ENCODE assay signal across 30 cellular contexts in the genomic region with DNA sequence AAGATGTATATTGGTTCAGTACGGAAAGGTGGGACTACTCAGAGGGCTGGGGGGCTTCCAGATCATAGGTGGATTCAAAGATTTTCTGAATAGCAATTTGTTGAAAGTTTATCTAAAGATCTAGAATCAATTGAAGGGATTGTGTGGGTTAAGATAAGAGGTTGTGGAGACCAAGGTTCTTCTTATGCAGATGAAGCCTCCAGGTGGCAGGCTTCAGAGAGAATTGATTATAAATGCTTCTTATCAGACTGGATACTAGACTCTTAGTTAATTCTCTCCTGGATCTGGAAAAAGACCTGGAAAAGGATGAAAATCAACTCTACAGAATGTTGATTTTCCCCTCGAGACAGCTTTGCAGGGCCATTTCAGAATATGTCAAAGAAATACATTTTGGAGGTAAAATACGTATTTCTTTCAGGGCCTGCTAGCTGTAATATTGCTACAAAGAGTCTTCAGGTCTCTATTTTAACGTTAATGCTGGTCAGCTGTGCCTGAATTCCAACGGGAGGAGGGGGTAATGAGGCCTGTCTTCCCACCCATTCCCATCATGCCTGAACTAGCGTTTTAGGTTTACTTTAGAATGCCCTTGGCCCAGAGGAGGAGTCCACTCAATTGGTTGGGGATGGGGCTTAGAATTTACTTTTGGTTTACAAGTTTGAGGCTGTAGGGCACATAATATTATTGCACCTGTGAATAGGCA. TPM values are rescaled to one million over a fixed set of nuclear protein-coding genes. Genes with fewer than 3 reads are reported as not detected.
A peak's percentile ranks its signal among the peaks of the same experiment; 100 is the strongest.
DNase-seq lines count a peak whose midpoint lies in the region; ATAC-seq and TF ChIP-seq lines count a peak whose summit lies in the region.
"Had no signal": no experiment of that assay in that cellular context is flagged by ENCODE, and none has a peak within 500 bp of the region (broad histone marks: within the 10 kb centered on the region; RNA-seq: fewer than 3 reads in every experiment).

No MANE protein-coding gene starts in this region.

- H3K9ac ChIP-seq in iPS-18a (ENCODE audit: low read length): no peak overlapping the region

- ATAC-seq in GM21367 (IDR thresholded peaks at IDR 0.05; ENCODE audit: unreplicated experiment): no peak
- ATAC-seq in GM21619 (IDR thresholded peaks at IDR 0.05; ENCODE audit: unreplicated experiment): no peak
- ATAC-seq in HG02840 (IDR thresholded peaks at IDR 0.05; ENCODE audit: low FRiP score, unreplicated experiment): no peak
- ATAC-seq: heart left ventricle; naive thymus-derived CD8-positive, alpha-beta T cell; SK-N-SH treated with all-trans-retinoic acid at 6 μM for 48 hours had no signal

- DNase-seq in GM10248 (ENCODE audit: extremely low spot score) (no peak), HFFc6 (no peak), GM20000 (ENCODE audit: low spot score) (no peak)
- DNase-seq: activated B cell treated with CpG ODN at 0.5 μM for 24 hours; anterior cingulate cortex; Calu3; HCEC 1CT; heart left ventricle; left ventricle myocardium inferior; MG63; midbrain; naive thymus-derived CD8-positive, alpha-beta T cell; NCI-H1417 treated with DMSO at 0.1 percent for 48 hours; small intestine; stimulated activated CD4-positive, alpha-beta T cell treated with anti-CD3 and anti-CD28 coated beads, Interleukin-1b, Interleukin-23, amount 100 ng/mL, for 48 hours; T-helper 9 cell; trophoblast cell had no signal

- no peaks in the 10 kb centered on the region for H3K9me3 ChIP-seq in iPS-18a (ENCODE audit: control insufficient read depth, low read depth, low read length)
- H3K9me3 ChIP-seq: heart left ventricle, left ventricle myocardium inferior, MG63 had no signal

- no peak overlapping the region for H3K4me3 Mint-ChIP-seq in HFFc6
- H3K4me3 Mint-ChIP-seq: activated B cell treated with CpG ODN at 0.5 μM for 24 hours; activated naive CD4-positive, alpha-beta T cell treated with anti-CD3 and anti-CD28 coated beads, Interleukin-2, amount 50 U/mL, for 24 hours; central memory CD8-positive, alpha-beta T cell; naive thymus-derived CD8-positive, alpha-beta T cell had no signal

- peak overlapping the region; percentile 30 for H3K4me3 ChIP-seq in iPS-18a (ENCODE audit: low read length)
- H3K4me3 ChIP-seq: heart left ventricle, left ventricle myocardium inferior, MG63 had no signal

- H3K27me3 Mint-ChIP-seq in HFFc6 (ENCODE audit: insufficient read depth): peaks cover 10% of the 10 kb centered on the region
- H3K27me3 Mint-ChIP-seq: activated naive CD4-positive, alpha-beta T cell treated with anti-CD3 and anti-CD28 coated beads, Interleukin-2, amount 50 U/mL, for 24 hours; central memory CD8-positive, alpha-beta T cell had no signal

- CTCF ChIA-PET in GM10248 (lab: Yijun Ruan, JAX): interaction anchor here (1.1 to 4.8 kb wide), 7 partner anchors 8 to 54 kb away, joined by 3 to 40 read pairs (median 6); partner anchors contain the start of gene GHITM

- H3K4me1 ChIP-seq in iPS-18a (ENCODE audit: control insufficient read depth, low read depth, low read length): peaks cover 65% of the 10 kb centered on the region
- H3K4me1 ChIP-seq: heart left ventricle, left ventricle myocardium inferior had no signal

- H3K27ac Mint-ChIP-seq in HFFc6: no peak overlapping the region
- H3K27ac Mint-ChIP-seq: activated B cell treated with CpG ODN at 0.5 μM for 24 hours; activated naive CD4-positive, alpha-beta T cell treated with anti-CD3 and anti-CD28 coated beads, Interleukin-2, amount 50 U/mL, for 24 hours had no signal

- no peaks in the 10 kb centered on the region for H3K36me3 ChIP-seq in iPS-18a (ENCODE audit: control insufficient read depth, low read depth, low read length)
- H3K36me3 ChIP-seq: MG63 had no signal

- no peaks in the 10 kb centered on the region for H3K27me3 ChIP-seq in iPS-18a (ENCODE audit: control insufficient read depth, insufficient read depth, low read length)
- H3K27me3 ChIP-seq: MG63 had no signal

- no peaks in the 10 kb centered on the region for H3K9me3 Mint-ChIP-seq in HFFc6
- H3K9me3 Mint-ChIP-seq: activated B cell treated with CpG ODN at 0.5 μM for 24 hours; activated naive CD4-positive, alpha-beta T cell treated with anti-CD3 and anti-CD28 coated beads, Interleukin-2, amount 50 U/mL, for 24 hours; central memory CD8-positive, alpha-beta T cell; naive thymus-derived CD8-positive, alpha-beta T cell had no signal

- H3K27ac ChIP-seq in VCaP (no peak overlapping the region), iPS-18a (ENCODE audit: low read length) (no peak overlapping the region)
- H3K27ac ChIP-seq: epithelial cell of prostate, heart left ventricle, left ventricle myocardium inferior had no signal

- no peaks in the 10 kb centered on the region for H3K36me3 Mint-ChIP-seq in HFFc6 (ENCODE audit: low read depth)
- H3K36me3 Mint-ChIP-seq: activated naive CD4-positive, alpha-beta T cell treated with anti-CD3 and anti-CD28 coated beads, Interleukin-2, amount 50 U/mL, for 24 hours had no signal

- peak; percentile 17 for TF ChIP-seq CTCF in GM10248 (IDR thresholded peaks at IDR 0.05; ENCODE audit: control extremely low read depth, extremely low read depth, low read depth, missing control alignments)
- TF ChIP-seq CTCF in HFFc6 (IDR thresholded peaks at IDR 0.05): peak; percentile 39; the same call in 1 of the 2 replicates
- TF ChIP-seq CTCF in VCaP (conservative IDR thresholded peaks at IDR 0.05): peak; percentile 46; the same call in 1 of the 2 replicates
- TF ChIP-seq CTCF in GM20000 (IDR thresholded peaks at IDR 0.05; ENCODE audit: extremely low read depth, missing control alignments): no peak

- no peaks in the 10 kb centered on the region for H3K4me1 Mint-ChIP-seq in HFFc6 (ENCODE audit: low read depth)

- POLR2A ChIA-PET in GM10248 (lab: Yijun Ruan, JAX): no interaction called here

RNA-seq across cellular contexts. Expression of gene GPR15LG, which starts 12.8 kb away (rescaled TPM):
- total RNA-seq in HFFc6 (2021; fragmentation: NEBNext Ultra II Directional; extraction: Animal tissue kit (Norgen Biotek cat#: 25700)): not detected
- total RNA-seq: activated B cell treated with CpG ODN at 0.5 μM for 24 hours; Calu3; fibroblast of villous mesenchyme; heart left ventricle; left ventricle myocardium inferior; naive thymus-derived CD8-positive, alpha-beta T cell; NCI-H460; omental fat pad; RPMI7951 had no signal

RNA-seq across cellular contexts. Expression of gene GHITM, which starts 21.5 kb away (rescaled TPM):
- 100 to 1,000 TPM; 137 to 155 (median 142) TPM for total RNA-seq in HFFc6 (2021; fragmentation: NEBNext Ultra II Directional; extraction: Animal tissue kit (Norgen Biotek cat#: 25700))

RNA-seq across cellular contexts. Expression of gene CDHR1, which starts 33.5 kb away (rescaled TPM):
- not detected for total RNA-seq in HFFc6 (2021; fragmentation: NEBNext Ultra II Directional; extraction: Animal tissue kit (Norgen Biotek cat#: 25700))
- total RNA-seq: Calu3, RPMI7951 had no signal
